8 cellular contexts compared by ENCODE assay signal in the genomic region with DNA sequence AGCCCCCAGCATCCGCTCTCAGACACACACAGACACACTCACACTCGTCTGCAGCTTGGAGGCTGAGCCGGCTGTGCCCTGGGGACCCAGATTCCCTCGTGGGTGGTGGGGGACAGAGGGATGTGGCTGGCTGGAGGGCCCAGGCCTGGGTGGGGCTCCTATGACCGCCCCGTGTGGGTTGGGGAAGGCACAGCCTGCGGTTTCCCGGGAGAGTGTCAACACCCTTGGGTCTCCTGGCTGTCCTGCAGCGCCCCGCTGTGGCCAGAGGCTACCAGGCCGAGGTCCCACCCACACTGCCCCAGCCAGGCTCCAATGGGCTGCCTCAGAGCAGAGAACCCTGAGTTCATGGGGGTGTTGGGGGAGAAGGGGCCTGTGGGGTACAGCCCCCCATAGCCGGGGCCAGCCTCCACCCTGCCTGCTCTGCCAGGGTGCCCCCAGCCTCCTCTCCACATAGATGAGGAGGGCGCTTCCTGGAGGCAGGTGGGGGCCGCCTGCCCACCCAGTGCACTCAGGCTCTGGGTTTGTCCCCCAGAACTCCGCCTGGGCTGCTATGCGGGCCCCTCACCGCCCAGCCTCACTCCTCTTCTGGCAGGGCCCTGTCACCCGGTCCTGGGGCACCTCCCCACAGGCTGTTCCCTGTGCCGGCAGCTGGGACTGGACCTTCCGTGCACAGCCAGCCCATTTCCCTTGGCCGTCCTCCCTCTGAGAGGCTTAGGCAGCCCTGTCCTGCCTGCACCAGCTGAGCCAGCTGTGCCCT.
DNase-seq lines count a peak whose midpoint lies in the region; ATAC-seq and TF ChIP-seq lines count a peak whose summit lies in the region.

A gene with protein sequence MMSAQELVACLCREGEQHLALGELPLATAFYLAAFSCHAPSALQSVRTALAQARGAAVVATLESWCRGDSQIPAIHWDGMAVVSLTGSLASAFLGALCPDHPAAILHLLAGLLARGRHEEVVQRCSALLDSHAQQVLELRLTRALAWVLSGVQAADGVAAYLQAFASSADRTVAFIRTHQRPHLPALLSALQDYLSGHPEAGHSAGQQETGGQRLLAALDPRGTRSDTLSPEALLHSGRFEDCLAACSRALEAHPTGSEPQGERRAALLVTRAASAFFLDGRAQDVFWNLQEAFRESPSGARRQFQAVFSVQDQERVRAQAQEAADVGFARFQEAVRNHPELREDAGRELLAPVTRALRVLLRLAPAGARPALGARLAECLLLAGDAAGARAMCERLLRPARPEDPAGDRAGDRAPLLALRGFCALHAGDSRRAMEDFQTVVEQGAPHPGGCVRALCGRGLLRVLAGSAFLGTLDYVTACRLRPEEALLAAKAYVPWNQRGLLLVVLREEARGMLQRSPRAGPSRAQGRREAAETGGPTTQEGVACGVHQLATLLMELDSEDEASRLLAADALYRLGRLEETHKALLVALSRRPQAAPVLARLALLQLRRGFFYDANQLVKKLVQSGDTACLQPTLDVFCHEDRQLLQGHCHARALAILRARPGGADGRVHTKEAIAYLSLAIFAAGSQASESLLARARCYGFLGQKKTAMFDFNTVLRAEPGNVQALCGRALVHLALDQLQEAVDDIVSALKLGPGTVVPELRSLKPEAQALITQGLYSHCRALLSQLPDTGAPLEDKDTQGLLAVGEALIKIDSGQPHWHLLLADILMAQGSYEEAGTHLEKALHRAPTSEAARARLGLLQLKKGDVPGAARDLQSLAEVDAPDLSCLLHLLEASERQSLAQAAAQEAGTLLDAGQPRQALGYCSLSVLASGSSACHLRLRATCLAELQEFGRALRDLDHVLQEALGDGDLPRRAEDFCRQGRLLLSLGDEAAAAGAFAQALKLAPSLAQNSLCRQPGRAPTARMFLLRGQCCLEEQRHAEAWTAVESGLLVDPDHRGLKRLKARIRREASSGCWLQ (minus strand): TSS at position 159 of the 757 bp plus-strand sequence. CDS start 866 bp downstream, outside the sequence.

- peak; percentile 3 to 77 for DNase-seq in HAP-1 (ENCODE audit: low spot score in 2 of 2)
- DNase-seq in germinal center (ENCODE audit: low spot score), result peak; percentile 32
- DNase-seq in stimulated activated CD8-positive, alpha-beta memory T cell treated with anti-CD3 and anti-CD28 coated beads, Interleukin-12 subunit alpha, Interleukin-12 subunit beta, amount 100 ng/mL, for 1 hour (ENCODE audit: low read depth), result peak; percentile 9
- DNase-seq in NCI-H187 (lab: John Stamatoyannopoulos, UW), result no peak
- no peak for DNase-seq in NCI-H510A (lab: John Stamatoyannopoulos, UW)

- peak within 1 kb of the TSS; percentile 91 for H3K4me2 ChIP-seq in BLaER1

- H3K27me3 ChIP-seq in BLaER1, result no peaks in the 10 kb centered on the region
- peaks cover 38% of the 10 kb centered on the region for H3K27me3 ChIP-seq in HAP-1 (ENCODE audit: low read depth)

- peaks cover 61% of the 10 kb centered on the region for H3K4me1 ChIP-seq in BLaER1
- H3K4me1 ChIP-seq in HAP-1, result no peaks in the 10 kb centered on the region

- peak within 1 kb of the TSS; percentile 50; the same call in 1 of the 2 replicates for H3K9ac ChIP-seq in BLaER1

- H3K4me3 ChIP-seq in BLaER1 (peak within 1 kb of the TSS; percentile 36; the same call in 1 of the 2 replicates), HAP-1 (no peak within 1 kb of the TSS)

- H3K27ac ChIP-seq in BLaER1 (peak within 1 kb of the TSS; percentile 62), VCaP (no peak within 1 kb of the TSS)

- in situ Hi-C loops in HAP-1 (cut with MboI; ENCODE audit: low sequenced_read_pairs), result no loop called here

- H3K9me3 ChIP-seq in BLaER1, result no peaks in the 10 kb centered on the region
- H3K9me3 ChIP-seq in HAP-1, result no peaks in the 10 kb centered on the region

- ATAC-seq in HG03108 (IDR thresholded peaks at IDR 0.05; ENCODE audit: unreplicated experiment), result no peak

- peak; percentile 84 for TF ChIP-seq CTCF in VCaP (conservative IDR thresholded peaks at IDR 0.05)

- no peaks in the 10 kb centered on the region for H4K20me1 ChIP-seq in BLaER1

- no peaks in the 10 kb centered on the region for H3K36me3 ChIP-seq in BLaER1
- no peaks in the 10 kb centered on the region for H3K36me3 ChIP-seq in HAP-1 (replicated peaks)

Comparison
In these comparisons a context has a peak if more than half of its experiments do, and no peak if none do; other contexts are left out.
1. DNase-seq: peak in HAP-1 (2 of 2), germinal center (single experiment) and stimulated activated CD8-positive, alpha-beta memory T cell treated with anti-CD3 and anti-CD28 coated beads, Interleukin-12 subunit alpha, Interleukin-12 subunit beta, amount 100 ng/mL, for 1 hour (single experiment); none in NCI-H187 (0 of 2) and NCI-H510A (single experiment).